In genomic region chr10:25113231-25114035, GRCh38 we compare ENCODE assay signal across 8 cellular contexts.
DNase-seq lines count a peak whose midpoint lies in the region; ATAC-seq and TF ChIP-seq lines count a peak whose summit lies in the region.

No MANE protein-coding gene starts in this region.

- no peak overlapping the region for H3K4me3 Mint-ChIP-seq in Caco-2 (ENCODE audit: unreplicated experiment)

- peaks cover 7% of the 10 kb centered on the region for H3K27me3 Mint-ChIP-seq in Caco-2 (ENCODE audit: insufficient read depth, unreplicated experiment)

- peak; percentile 87 for ATAC-seq in GM19324 (IDR thresholded peaks at IDR 0.05; ENCODE audit: low FRiP score, unreplicated experiment)
- ATAC-seq in HG03342 (IDR thresholded peaks at IDR 0.05; ENCODE audit: unreplicated experiment) = peak; percentile 92

- WGBS in mesodermal cell (ENCODE audit: insufficient coverage in 2 of 2), 2 experiments = 41 to 89% methylated on average over 1 to 4 of the region's 13 CpGs
- 9 to 17% (median 11%) methylated on average over 11 to 13 of the region's 13 CpGs for WGBS in stomach, 5 donors

- H3K27ac Mint-ChIP-seq in Caco-2 (ENCODE audit: unreplicated experiment) = no peak overlapping the region

- no TSS peak for BruUV-seq in Caco-2 (replicated peaks; lab: Mats Ljungman, UMichigan)

- intact Hi-C loops in Caco-2 (cut with micrococcal nuclease; ENCODE audit: unreplicated experiment) (loop anchor here (1.0 to 5.0 kb wide), 4 partner anchors 61 to 569 kb away; no protein-coding TSS in a partner anchor), stomach (cut with DNase I; ENCODE audit: low total_unique reads) (no loop called here)

- TF ChIP-seq POLR2A in stomach (IDR thresholded peaks at IDR 0.05) = no peak

- no peaks in the 10 kb centered on the region for H3K36me3 Mint-ChIP-seq in Caco-2 (ENCODE audit: insufficient read depth, unreplicated experiment)

- TF ChIP-seq EP300 in stomach (IDR thresholded peaks at IDR 0.05) = no peak

- H3K4me1 ChIP-seq in Caco-2 = peaks cover 6% of the 10 kb centered on the region
- peaks cover 2% of the 10 kb centered on the region for H3K4me1 ChIP-seq in mesodermal cell (ENCODE audit: control insufficient read depth, insufficient read depth, low read length, poor library complexity, severe bottlenecking)
- peaks cover 3 to 10% (median 7%) of the 10 kb centered on the region in 4 donors for H3K4me1 ChIP-seq in stomach

- H3K36me3 ChIP-seq in Caco-2 (ENCODE audit: control insufficient read depth, insufficient read depth, low read length) (no peaks in the 10 kb centered on the region), WERI-Rb-1 (no peaks in the 10 kb centered on the region), mesodermal cell (ENCODE audit: control insufficient read depth, insufficient read depth, low read length) (no peaks in the 10 kb centered on the region), stomach (no peaks in the 10 kb centered on the region)

- POLR2A ChIA-PET in Caco-2 (lab: Charles Lee) = no interaction called here

- H3K9me3 ChIP-seq in Caco-2 = no peaks in the 10 kb centered on the region
- H3K9me3 ChIP-seq in WERI-Rb-1 (ENCODE audit: severe bottlenecking) = no peaks in the 10 kb centered on the region
- H3K9me3 ChIP-seq in mesodermal cell (ENCODE audit: control insufficient read depth, low read length) = no peaks in the 10 kb centered on the region
- no peaks in the 10 kb centered on the region for H3K9me3 ChIP-seq in stomach

- H3K4me3 ChIP-seq in Caco-2 (ENCODE audit: low read depth, low read length) (no peak overlapping the region), WERI-Rb-1 (ENCODE audit: low read depth, low read length) (no peak overlapping the region), mesodermal cell (ENCODE audit: extremely low read depth, insufficient read depth, low read length, poor library complexity, severe bottlenecking) (no peak overlapping the region), stomach (no peak overlapping the region)

- TF ChIP-seq CTCF in Caco-2 (IDR thresholded peaks at IDR 0.05; ENCODE audit: insufficient read depth in 1 of 2, low read depth in 1 of 2, low read length in 1 of 2, severe bottlenecking in 1 of 2, unreplicated experiment in 1 of 2) (peak; percentile 94 to 95), WERI-Rb-1 (IDR thresholded peaks at IDR 0.05; ENCODE audit: low read depth, low read length) (peak; percentile 73), stomach (IDR thresholded peaks at IDR 0.05) (peak in 5 of 7 experiments; percentile 54 to 75 (median 64))

- peak; percentile 87 to 90 for DNase-seq in Caco-2
- peak; percentile 82 for DNase-seq in NCI-H2196 (lab: John Stamatoyannopoulos, UW; ENCODE audit: unreplicated experiment)
- DNase-seq in WERI-Rb-1 = peak; percentile 70
- peak; percentile 67 for DNase-seq in epithelial cell of prostate (ENCODE audit: low read depth, low spot score)
- DNase-seq in stomach = peak; percentile 85

- H3K27ac ChIP-seq in WERI-Rb-1 (no peak overlapping the region), epithelial cell of prostate (no peak overlapping the region), mesodermal cell (ENCODE audit: low read depth, low read length, severe bottlenecking) (peak overlapping the region; percentile 10), stomach (peak overlapping the region in 1 of 5 donors; percentile 37)

- no peaks in the 10 kb centered on the region for H3K27me3 ChIP-seq in Caco-2 (replicated peaks; ENCODE audit: control insufficient read depth, insufficient read depth, low read length)
- no peaks in the 10 kb centered on the region for H3K27me3 ChIP-seq in WERI-Rb-1 (ENCODE audit: insufficient read depth, low read depth, severe bottlenecking)
- peaks cover 0 to 16% (median 0%) of the 10 kb centered on the region in 3 donors for H3K27me3 ChIP-seq in stomach

- CTCF ChIA-PET in Caco-2 (lab: Charles Lee) = interaction anchor here (1.0 to 2.0 kb wide), 9 partner anchors 10 to 525 kb away, joined by 3 to 38 read pairs (median 4); partner anchors contain the start of genes GPR158 and PRTFDC1

- H3K9me3 Mint-ChIP-seq in Caco-2 (ENCODE audit: unreplicated experiment) = no peaks in the 10 kb centered on the region

- H3K4me1 Mint-ChIP-seq in Caco-2 (ENCODE audit: low read depth, unreplicated experiment) = no peaks in the 10 kb centered on the region
